28 cellular contexts compared by ENCODE assay signal in genomic region chr14:84247693-84248092, GRCh38.
"Had no signal": no experiment of that assay in that cellular context is flagged by ENCODE, and none has a peak within 500 bp of the region (broad histone marks: within the 10 kb centered on the region; RNA-seq: fewer than 3 reads in every experiment).

No MANE protein-coding gene starts in this region.

- H3K9me3 ChIP-seq: colonic mucosa, esophagus squamous epithelium, gastrocnemius medialis, gastroesophageal sphincter had no signal

- ATAC-seq: effector memory CD8-positive, alpha-beta T cell; esophagus mucosa; foreskin keratinocyte; gastrocnemius medialis; gastroesophageal sphincter; heart left ventricle; heart right ventricle had no signal

- H3K4me3 ChIP-seq: colonic mucosa, coronary artery, dorsolateral prefrontal cortex, esophagus muscularis mucosa, esophagus squamous epithelium, gastrocnemius medialis, gastroesophageal sphincter, heart left ventricle, heart right ventricle had no signal

- FAIRE-seq: colon, endometrium, endothelial cell of umbilical vein, frontal cortex had no signal

- DNase-seq: colonic mucosa; cortex of kidney; dermis blood vessel endothelial cell; dorsolateral prefrontal cortex; effector CD4-positive, alpha-beta T cell; effector CD8-positive, alpha-beta T cell; effector memory CD4-positive, alpha-beta T cell; effector memory CD8-positive, alpha-beta T cell; endodermal cell; erythroblast; esophagus squamous epithelium; foreskin fibroblast; foreskin keratinocyte; foreskin melanocyte; gastrocnemius medialis; glutamatergic neuron; head of caudate nucleus; heart left ventricle; heart right ventricle had no signal

- H3K4me1 ChIP-seq: colonic mucosa, foreskin keratinocyte, gastrocnemius medialis had no signal

- H3K36me3 ChIP-seq: colonic mucosa, esophagus muscularis mucosa, esophagus squamous epithelium, gastrocnemius medialis, gastroesophageal sphincter, heart left ventricle, heart right ventricle had no signal

- H3K27me3 ChIP-seq: colonic mucosa, esophagus muscularis mucosa, esophagus squamous epithelium, foreskin keratinocyte, gastrocnemius medialis, gastroesophageal sphincter, heart left ventricle, heart right ventricle had no signal

- H3K27ac ChIP-seq: colonic mucosa, coronary artery, dorsolateral prefrontal cortex, epithelial cell of prostate, esophagus muscularis mucosa, esophagus squamous epithelium, foreskin keratinocyte, gastrocnemius medialis, gastroesophageal sphincter, heart left ventricle, heart right ventricle had no signal
